ENCODE assay signal across 12 cellular contexts in the genomic region with DNA sequence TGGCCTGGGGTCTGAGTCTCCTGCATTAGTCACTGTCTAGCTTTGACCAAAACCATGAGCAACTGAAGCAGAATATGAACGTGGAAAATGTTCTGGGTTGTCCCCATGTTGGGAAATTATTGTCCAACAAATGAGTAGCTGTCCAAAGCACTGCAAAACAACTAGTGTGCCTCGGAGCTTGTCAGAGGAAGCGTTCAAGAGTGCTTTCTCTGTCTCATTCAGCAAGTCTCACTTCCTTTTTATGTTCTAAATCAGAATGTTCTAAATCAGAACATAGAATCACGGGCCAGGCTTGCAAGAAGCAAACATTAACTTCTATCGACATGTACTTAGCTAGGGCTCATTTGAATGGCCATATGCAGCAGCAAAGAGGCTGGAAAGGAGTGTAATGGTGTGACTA. TPM values are rescaled to one million over a fixed set of nuclear protein-coding genes. Genes with fewer than 3 reads are reported as not detected.
"Had no signal": no experiment of that assay in that cellular context is flagged by ENCODE, and none has a peak within 500 bp of the region (broad histone marks: within the 10 kb centered on the region; RNA-seq: fewer than 3 reads in every experiment).

No MANE protein-coding gene starts in this region.

RNA-seq across cellular contexts. Expression of gene POTEG, which starts 5.1 kb away (rescaled TPM):
- total RNA-seq: activated CD4-positive, alpha-beta T cell treated with anti-CD3 and anti-CD28 coated beads, Interleukin-2, amount 10 ng/mL, durations not matched to agents 24 days and 14 days; activated CD8-positive, alpha-beta memory T cell treated with anti-CD3 and anti-CD28 coated beads, Interleukin-2, amount 10 ng/mL, durations not matched to agents 7 days and 5 days; activated T-helper 1 cell treated with anti-CD3 and anti-CD28 coated beads, Interleukin-12 subunit alpha, Interleukin-12 subunit beta, Interleukin-2, Interleukin-4 antibody, amounts not matched to agents 30 ng/mL and 10 ng/mL and 1 ng/mL, durations not matched to agents 14 hours and 24 hours and 36 hours; aorta; breast epithelium; cerebellum; colonic mucosa; dermis blood vessel endothelial cell; NCI-H460; RPMI7951; T-helper 17 cell; WTC11 had no signal
